In genomic region chr1:65255088-65256050, GRCh38 we compare ENCODE assay signal across 1 cellular context.
A peak's percentile ranks its signal among the peaks of the same experiment; 100 is the strongest.
TF ChIP-seq lines count a peak whose summit lies in the region.

No MANE protein-coding gene starts in this region.

TF ChIP-seq in K562, 482 proteins besides CTCF, POLR2A, EP300 and RAD21 (continued from another document and continues in another):
- no peak for TF ChIP-seq ARID3B (CRISPR knock-in tag; IDR thresholded peaks at IDR 0.05; ENCODE audit: borderline replicate concordance)
- TF ChIP-seq ZNF668 (CRISPR knock-in tag; IDR thresholded peaks at IDR 0.05), result no peak
- peak in 1 of 2 experiments; percentile 64; a peak in 2 of 4 replicates for TF ChIP-seq HDAC1 (IDR thresholded peaks at IDR 0.05)
- no peak for TF ChIP-seq CREBBP (IDR thresholded peaks at IDR 0.05; ENCODE audit: low read depth, low read length)
- no peak for TF ChIP-seq EHMT2 (IDR thresholded peaks at IDR 0.05)
- no peak for TF ChIP-seq JUND (IDR thresholded peaks at IDR 0.05; ENCODE audit: borderline replicate concordance, low read depth, low read length)
- TF ChIP-seq JUND (tag; IDR thresholded peaks at IDR 0.05; ENCODE audit: borderline replicate concordance, low read depth, low read length), result no peak
- TF ChIP-seq NCOR1 (IDR thresholded peaks at IDR 0.05), result no peak
- no peak for TF ChIP-seq NFATC3 (IDR thresholded peaks at IDR 0.05)
- no peak for TF ChIP-seq MYBL2 (IDR thresholded peaks at IDR 0.05; ENCODE audit: low read depth)
- no peak for TF ChIP-seq MYBL2 (CRISPR knock-in tag; IDR thresholded peaks at IDR 0.05; ENCODE audit: borderline replicate concordance)
- no peak for TF ChIP-seq E4F1 (CRISPR knock-in tag; IDR thresholded peaks at IDR 0.05; ENCODE audit: borderline replicate concordance)
- no peak for TF ChIP-seq BHLHE40 (IDR thresholded peaks at IDR 0.05; ENCODE audit: low read length)
- no peak for TF ChIP-seq MEIS2 (IDR thresholded peaks at IDR 0.05; ENCODE audit: partially characterized antibody)
- no peak for TF ChIP-seq ZNF589 (CRISPR knock-in tag; IDR thresholded peaks at IDR 0.05; ENCODE audit: low read depth)
- no peak for TF ChIP-seq MLX (CRISPR knock-in tag; conservative IDR thresholded peaks at IDR 0.05)
- TF ChIP-seq MED1 (CRISPR knock-in tag; IDR thresholded peaks at IDR 0.05; ENCODE audit: borderline replicate concordance), result no peak
- TF ChIP-seq ZNF311 (CRISPR knock-in tag; IDR thresholded peaks at IDR 0.05), result no peak
- no peak for TF ChIP-seq DMBX1 (CRISPR knock-in tag; IDR thresholded peaks at IDR 0.05; ENCODE audit: borderline replicate concordance)
- no peak for TF ChIP-seq ZNF184 (CRISPR knock-in tag; IDR thresholded peaks at IDR 0.05)
- TF ChIP-seq TOE1 (IDR thresholded peaks at IDR 0.05; ENCODE audit: borderline replicate concordance), result peak; percentile 10; the same call in 1 of the 2 replicates
- no peak for TF ChIP-seq TOE1 (CRISPR knock-in tag; IDR thresholded peaks at IDR 0.05; ENCODE audit: borderline replicate concordance, low read depth)
- no peak for TF ChIP-seq ZNF699 (CRISPR knock-in tag; IDR thresholded peaks at IDR 0.05; ENCODE audit: insufficient replicate concordance)
- TF ChIP-seq KDM2B (CRISPR knock-in tag; IDR thresholded peaks at IDR 0.05), result no peak
- no peak for TF ChIP-seq EWSR1 (IDR thresholded peaks at IDR 0.05; ENCODE audit: borderline replicate concordance, low read depth, partially characterized antibody)
- TF ChIP-seq ZNF347 (CRISPR knock-in tag; IDR thresholded peaks at IDR 0.05; ENCODE audit: low read depth), result no peak
- no peak for TF ChIP-seq CXXC5 (CRISPR knock-in tag; IDR thresholded peaks at IDR 0.05)
- TF ChIP-seq FOXO4 (CRISPR knock-in tag; IDR thresholded peaks at IDR 0.05), result no peak
- TF ChIP-seq MNT (conservative IDR thresholded peaks at IDR 0.05), result 0 out of 4 replicates have a peak, but pooled peaks of 1 of the 2 experiments have one; percentile 8
- no peak for TF ChIP-seq ZNF445 (CRISPR knock-in tag; IDR thresholded peaks at IDR 0.05; ENCODE audit: low read depth)
- no peak for TF ChIP-seq POLR3A (IDR thresholded peaks at IDR 0.05; ENCODE audit: borderline replicate concordance, extremely low read depth, insufficient read depth, insufficient read length)
- no peak for TF ChIP-seq ZNF586 (CRISPR knock-in tag; conservative IDR thresholded peaks at IDR 0.05)
- 0 out of 4 replicates have a peak, but pooled peaks of 1 of the 2 experiments have one; percentile 28 for TF ChIP-seq CSDE1 (IDR thresholded peaks at IDR 0.05)
- TF ChIP-seq ZNF277 (CRISPR knock-in tag; IDR thresholded peaks at IDR 0.05; ENCODE audit: borderline replicate concordance), result no peak
- no peak for TF ChIP-seq BCLAF1 (IDR thresholded peaks at IDR 0.05; ENCODE audit: borderline replicate concordance in 1 of 2, control insufficient read depth in 1 of 2, low read depth in 2 of 2, low read length in 1 of 2)
- TF ChIP-seq KAT2B (IDR thresholded peaks at IDR 0.05; ENCODE audit: low read depth, low read length), result no peak
- no peak for TF ChIP-seq SFPQ (IDR thresholded peaks at IDR 0.05; ENCODE audit: low read depth, low read length)
- no peak for TF ChIP-seq HMGN3 (IDR thresholded peaks at IDR 0.05; ENCODE audit: borderline replicate concordance, extremely low read depth, insufficient read length, low read depth, low read length)
- no peak for TF ChIP-seq ATF6 (CRISPR knock-in tag; IDR thresholded peaks at IDR 0.05)
- 0 out of 2 replicates have a peak, but pooled peaks have one; percentile 45 for TF ChIP-seq ARID1B (IDR thresholded peaks at IDR 0.05)
- TF ChIP-seq ZBTB11 (CRISPR knock-in tag; IDR thresholded peaks at IDR 0.05), result no peak
